In genomic region chr12:131511391-131511802, GRCh38 we compare ENCODE assay signal across 8 cellular contexts.
A peak's percentile ranks its signal among the peaks of the same experiment; 100 is the strongest.
DNase-seq lines count a peak whose midpoint lies in the region; ATAC-seq, FAIRE-seq and TF ChIP-seq lines count a peak whose summit lies in the region.

No MANE protein-coding gene starts in this region.

- no peak for TF ChIP-seq EP300 in transverse colon (IDR thresholded peaks at IDR 0.05; ENCODE audit: low read depth)

- H3K4me3 ChIP-seq in HEK293 (ENCODE audit: low read depth, low read length) (no peak overlapping the region), transverse colon (no peak overlapping the region)

- H3K4me1 ChIP-seq in HEK293 (ENCODE audit: control insufficient read depth, insufficient read depth, low read length) (no peaks in the 10 kb centered on the region), transverse colon (no peaks in the 10 kb centered on the region)

- H3K9me3 ChIP-seq in HEK293 (ENCODE audit: control insufficient read depth, insufficient read depth, low read depth, low read length) (no peaks in the 10 kb centered on the region), transverse colon (no peaks in the 10 kb centered on the region)

- POLR2A ChIA-PET in HEK293 (lab: Yijun Ruan, JAX), result no interaction called here

- H3K27me3 ChIP-seq in transverse colon, result no peaks in the 10 kb centered on the region

- WGBS in transverse colon (ENCODE audit: low coverage in 1 of 2), 2 donors, result 42 to 64% methylated on average over 2 to 6 of the region's 7 CpGs

- H3K36me3 ChIP-seq in HEK293 (ENCODE audit: control insufficient read depth in 2 of 2, insufficient read depth in 1 of 2, low read length in 2 of 2), result no peaks in the 10 kb centered on the region
- no peaks in the 10 kb centered on the region for H3K36me3 ChIP-seq in transverse colon

- TF ChIP-seq POLR2A in transverse colon (IDR thresholded peaks at IDR 0.05), result no peak

- H3K27ac ChIP-seq in HEK293 (ENCODE audit: extremely low read depth, low read depth, low read length) (no peak overlapping the region), transverse colon (no peak overlapping the region)

- no peak for TF ChIP-seq CTCF in HEK293 (tag by site-specific recombination; IDR thresholded peaks at IDR 0.05)
- TF ChIP-seq CTCF in transverse colon (IDR thresholded peaks at IDR 0.05), result no peak

- intact Hi-C loops in transverse colon (cut with DNase I; ENCODE audit: low total_unique reads), result no loop called here

- peak; percentile 95 for ATAC-seq in GM18517 (IDR thresholded peaks at IDR 0.05; ENCODE audit: unreplicated experiment)

- peak; percentile 44 for DNase-seq in NAMALWA (ENCODE audit: low spot score)
- DNase-seq in activated T-cell treated with anti-CD3 and anti-CD28 coated beads for 4 hours, result peak; percentile 32
- peak; percentile 85 for DNase-seq in kidney tubule cell (ENCODE audit: low spot score)
- peak; percentile 12 for DNase-seq in transverse colon
- no peak for DNase-seq in NCI-H748 (lab: John Stamatoyannopoulos, UW; ENCODE audit: unreplicated experiment)
- no peak for DNase-seq in frontal cortex (ENCODE audit: low spot score in 2 of 2)

- in situ Hi-C loops in transverse colon (cut with MboI; ENCODE audit: low pct_ligation_motif_present in 1 of 4, low pct_unique_long_range_greater_than_20kb in 1 of 4, low sequenced_read_pairs in 3 of 4), result no loop called here

- CTCF ChIA-PET in HEK293 (lab: Yijun Ruan, JAX), result interaction anchor here (2.1 kb wide), 1 partner anchor 57 kb away, joined by 6 read pairs; no protein-coding TSS in a partner anchor

- FAIRE-seq in frontal cortex (lab: Jason Lieb, UNC), result no peak

TF ChIP-seq in HEK293, 187 proteins besides CTCF, POLR2A, EP300 and RAD21:
- TF ChIP-seq GFI1B (tag by site-specific recombination; IDR thresholded peaks at IDR 0.05), result no peak
- TF ChIP-seq ZFHX2 (tag by site-specific recombination; conservative IDR thresholded peaks at IDR 0.05), result peak; percentile 43
- peak; percentile 18; the same call in 1 of the 2 replicates for TF ChIP-seq EGR2 (tag by site-specific recombination; IDR thresholded peaks at IDR 0.05; ENCODE audit: low read depth)
TF ChIP-seq in HEK293: peak in this region for 2.

Comparison
In these comparisons a context has a peak if more than half of its experiments do, and no peak if none do; other contexts are left out.
1. DNase-seq: peak in NAMALWA (single experiment), activated T-cell treated with anti-CD3 and anti-CD28 coated beads for 4 hours (single experiment), kidney tubule cell (single experiment) and transverse colon (single experiment); none in NCI-H748 (single experiment) and frontal cortex (0 of 2).